1 cellular context compared by ENCODE assay signal in genomic region chr2:120246546-120247300, GRCh38.
TF ChIP-seq lines count a peak whose summit lies in the region.

No MANE protein-coding gene starts in this region.

TF ChIP-seq in HCT116, 20 proteins besides CTCF, POLR2A, EP300 and RAD21 (continued from another document):
- TF ChIP-seq REST (IDR thresholded peaks at IDR 0.05; ENCODE audit: low read depth) (no peak), ATF3 (IDR thresholded peaks at IDR 0.05) (no peak), ZNF274 (IDR thresholded peaks at IDR 0.05; ENCODE audit: low read depth, low read length) (no peak), MAX (IDR thresholded peaks at IDR 0.05) (no peak), CEBPB (IDR thresholded peaks at IDR 0.05; ENCODE audit: low read depth) (no peak), SIN3A (IDR thresholded peaks at IDR 0.05; ENCODE audit: low read depth) (no peak), ELF1 (IDR thresholded peaks at IDR 0.05; ENCODE audit: borderline replicate concordance, low read depth) (no peak), EZH2 (IDR thresholded peaks at IDR 0.05) (no peak), YY1 (IDR thresholded peaks at IDR 0.05; ENCODE audit: extremely low read depth, insufficient replicate concordance, low read depth, low read length) (no peak), CBX3 (IDR thresholded peaks at IDR 0.05; ENCODE audit: low read depth) (no peak), FOSL1 (IDR thresholded peaks at IDR 0.05; ENCODE audit: low read depth) (no peak), JUND (IDR thresholded peaks at IDR 0.05) (no peak), EZH2phosphoT487 (IDR thresholded peaks at IDR 0.05; ENCODE audit: borderline replicate concordance) (no peak), TCF7L2 (IDR thresholded peaks at IDR 0.05; ENCODE audit: borderline replicate concordance, extremely low read depth, insufficient read depth, insufficient read length) (no peak), POLR2AphosphoS5 (IDR thresholded peaks at IDR 0.05; ENCODE audit: low read depth, low read length) (no peak), ZBTB33 (IDR thresholded peaks at IDR 0.05; ENCODE audit: extremely low read depth, insufficient replicate concordance, low read length) (no peak)
